ENCODE assay signal across 2 cellular contexts in the genomic region with DNA sequence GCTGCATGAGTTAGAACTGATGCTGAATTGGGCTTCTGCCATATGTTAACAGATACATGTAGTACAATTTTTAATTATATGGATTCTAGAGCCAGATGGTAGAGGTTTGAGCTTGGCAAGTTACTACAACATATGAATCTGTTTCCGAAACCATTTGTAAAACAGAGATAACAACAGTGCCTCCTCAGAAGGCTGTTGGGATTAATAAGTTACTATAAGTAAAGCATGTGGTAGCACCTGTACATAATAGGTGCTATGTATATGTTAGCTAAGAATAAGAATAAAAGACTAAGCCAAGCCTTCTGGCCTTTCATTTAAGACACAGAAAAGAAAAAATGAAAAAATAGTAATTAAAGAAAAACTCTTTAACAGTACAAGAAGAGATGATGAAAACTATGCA.
TF ChIP-seq lines count a peak whose summit lies in the region.

No MANE protein-coding gene starts in this region.

TF ChIP-seq in SK-N-SH, 30 proteins besides CTCF, POLR2A, EP300 and RAD21 (continued from another document):
- TF ChIP-seq, protein P1, sequence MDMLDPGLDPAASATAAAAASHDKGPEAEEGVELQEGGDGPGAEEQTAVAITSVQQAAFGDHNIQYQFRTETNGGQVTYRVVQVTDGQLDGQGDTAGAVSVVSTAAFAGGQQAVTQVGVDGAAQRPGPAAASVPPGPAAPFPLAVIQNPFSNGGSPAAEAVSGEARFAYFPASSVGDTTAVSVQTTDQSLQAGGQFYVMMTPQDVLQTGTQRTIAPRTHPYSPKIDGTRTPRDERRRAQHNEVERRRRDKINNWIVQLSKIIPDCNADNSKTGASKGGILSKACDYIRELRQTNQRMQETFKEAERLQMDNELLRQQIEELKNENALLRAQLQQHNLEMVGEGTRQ (IDR thresholded peaks at IDR 0.05; ENCODE audit: borderline replicate concordance, low read depth, low read length): no peak
- TF ChIP-seq TEAD4 (IDR thresholded peaks at IDR 0.05; ENCODE audit: borderline replicate concordance, insufficient read depth): no peak
- no peak for TF ChIP-seq GATA2 (CRISPR knock-in tag; IDR thresholded peaks at IDR 0.05)
- TF ChIP-seq FOXJ3 (CRISPR knock-in tag; IDR thresholded peaks at IDR 0.05): no peak
- TF ChIP-seq GABPA (IDR thresholded peaks at IDR 0.05; ENCODE audit: low read depth): no peak
- TF ChIP-seq SIN3A (IDR thresholded peaks at IDR 0.05; ENCODE audit: borderline replicate concordance, low read depth, low read length): no peak
- TF ChIP-seq MEF2A (IDR thresholded peaks at IDR 0.05; ENCODE audit: borderline replicate concordance, low read depth): no peak
- no peak for TF ChIP-seq YY1 (IDR thresholded peaks at IDR 0.05; ENCODE audit: low read depth)

TF ChIP-seq in SK-N-SH treated with all-trans-retinoic acid at 6 μM for 48 hours, 23 proteins besides CTCF, POLR2A, EP300 and RAD21 (continued from another document):
- TF ChIP-seq, protein P2, sequence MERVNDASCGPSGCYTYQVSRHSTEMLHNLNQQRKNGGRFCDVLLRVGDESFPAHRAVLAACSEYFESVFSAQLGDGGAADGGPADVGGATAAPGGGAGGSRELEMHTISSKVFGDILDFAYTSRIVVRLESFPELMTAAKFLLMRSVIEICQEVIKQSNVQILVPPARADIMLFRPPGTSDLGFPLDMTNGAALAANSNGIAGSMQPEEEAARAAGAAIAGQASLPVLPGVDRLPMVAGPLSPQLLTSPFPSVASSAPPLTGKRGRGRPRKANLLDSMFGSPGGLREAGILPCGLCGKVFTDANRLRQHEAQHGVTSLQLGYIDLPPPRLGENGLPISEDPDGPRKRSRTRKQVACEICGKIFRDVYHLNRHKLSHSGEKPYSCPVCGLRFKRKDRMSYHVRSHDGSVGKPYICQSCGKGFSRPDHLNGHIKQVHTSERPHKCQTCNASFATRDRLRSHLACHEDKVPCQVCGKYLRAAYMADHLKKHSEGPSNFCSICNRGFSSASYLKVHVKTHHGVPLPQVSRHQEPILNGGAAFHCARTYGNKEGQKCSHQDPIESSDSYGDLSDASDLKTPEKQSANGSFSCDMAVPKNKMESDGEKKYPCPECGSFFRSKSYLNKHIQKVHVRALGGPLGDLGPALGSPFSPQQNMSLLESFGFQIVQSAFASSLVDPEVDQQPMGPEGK (CRISPR knock-in tag; IDR thresholded peaks at IDR 0.05; ENCODE audit: borderline replicate concordance): no peak
- TF ChIP-seq ZC3H10 (CRISPR knock-in tag; IDR thresholded peaks at IDR 0.05): no peak
- TF ChIP-seq TOX (CRISPR knock-in tag; IDR thresholded peaks at IDR 0.05; ENCODE audit: borderline replicate concordance): no peak
- TF ChIP-seq, protein P3, sequence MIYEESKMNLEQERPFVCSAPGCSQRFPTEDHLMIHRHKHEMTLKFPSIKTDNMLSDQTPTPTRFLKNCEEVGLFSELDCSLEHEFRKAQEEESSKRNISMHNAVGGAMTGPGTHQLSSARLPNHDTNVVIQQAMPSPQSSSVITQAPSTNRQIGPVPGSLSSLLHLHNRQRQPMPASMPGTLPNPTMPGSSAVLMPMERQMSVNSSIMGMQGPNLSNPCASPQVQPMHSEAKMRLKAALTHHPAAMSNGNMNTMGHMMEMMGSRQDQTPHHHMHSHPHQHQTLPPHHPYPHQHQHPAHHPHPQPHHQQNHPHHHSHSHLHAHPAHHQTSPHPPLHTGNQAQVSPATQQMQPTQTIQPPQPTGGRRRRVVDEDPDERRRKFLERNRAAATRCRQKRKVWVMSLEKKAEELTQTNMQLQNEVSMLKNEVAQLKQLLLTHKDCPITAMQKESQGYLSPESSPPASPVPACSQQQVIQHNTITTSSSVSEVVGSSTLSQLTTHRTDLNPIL (CRISPR knock-in tag; IDR thresholded peaks at IDR 0.05; ENCODE audit: low read depth): no peak
- TF ChIP-seq ZNF565 (CRISPR knock-in tag; conservative IDR thresholded peaks at IDR 0.05; ENCODE audit: low read depth): no peak
- no peak for TF ChIP-seq ZNF8 (CRISPR knock-in tag; IDR thresholded peaks at IDR 0.05)
- TF ChIP-seq RARB (CRISPR knock-in tag; IDR thresholded peaks at IDR 0.05): no peak
- TF ChIP-seq, protein P4, sequence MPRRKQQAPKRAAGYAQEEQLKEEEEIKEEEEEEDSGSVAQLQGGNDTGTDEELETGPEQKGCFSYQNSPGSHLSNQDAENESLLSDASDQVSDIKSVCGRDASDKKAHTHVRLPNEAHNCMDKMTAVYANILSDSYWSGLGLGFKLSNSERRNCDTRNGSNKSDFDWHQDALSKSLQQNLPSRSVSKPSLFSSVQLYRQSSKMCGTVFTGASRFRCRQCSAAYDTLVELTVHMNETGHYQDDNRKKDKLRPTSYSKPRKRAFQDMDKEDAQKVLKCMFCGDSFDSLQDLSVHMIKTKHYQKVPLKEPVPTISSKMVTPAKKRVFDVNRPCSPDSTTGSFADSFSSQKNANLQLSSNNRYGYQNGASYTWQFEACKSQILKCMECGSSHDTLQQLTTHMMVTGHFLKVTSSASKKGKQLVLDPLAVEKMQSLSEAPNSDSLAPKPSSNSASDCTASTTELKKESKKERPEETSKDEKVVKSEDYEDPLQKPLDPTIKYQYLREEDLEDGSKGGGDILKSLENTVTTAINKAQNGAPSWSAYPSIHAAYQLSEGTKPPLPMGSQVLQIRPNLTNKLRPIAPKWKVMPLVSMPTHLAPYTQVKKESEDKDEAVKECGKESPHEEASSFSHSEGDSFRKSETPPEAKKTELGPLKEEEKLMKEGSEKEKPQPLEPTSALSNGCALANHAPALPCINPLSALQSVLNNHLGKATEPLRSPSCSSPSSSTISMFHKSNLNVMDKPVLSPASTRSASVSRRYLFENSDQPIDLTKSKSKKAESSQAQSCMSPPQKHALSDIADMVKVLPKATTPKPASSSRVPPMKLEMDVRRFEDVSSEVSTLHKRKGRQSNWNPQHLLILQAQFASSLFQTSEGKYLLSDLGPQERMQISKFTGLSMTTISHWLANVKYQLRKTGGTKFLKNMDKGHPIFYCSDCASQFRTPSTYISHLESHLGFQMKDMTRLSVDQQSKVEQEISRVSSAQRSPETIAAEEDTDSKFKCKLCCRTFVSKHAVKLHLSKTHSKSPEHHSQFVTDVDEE (CRISPR knock-in tag; IDR thresholded peaks at IDR 0.05): no peak
- TF ChIP-seq, protein P5, sequence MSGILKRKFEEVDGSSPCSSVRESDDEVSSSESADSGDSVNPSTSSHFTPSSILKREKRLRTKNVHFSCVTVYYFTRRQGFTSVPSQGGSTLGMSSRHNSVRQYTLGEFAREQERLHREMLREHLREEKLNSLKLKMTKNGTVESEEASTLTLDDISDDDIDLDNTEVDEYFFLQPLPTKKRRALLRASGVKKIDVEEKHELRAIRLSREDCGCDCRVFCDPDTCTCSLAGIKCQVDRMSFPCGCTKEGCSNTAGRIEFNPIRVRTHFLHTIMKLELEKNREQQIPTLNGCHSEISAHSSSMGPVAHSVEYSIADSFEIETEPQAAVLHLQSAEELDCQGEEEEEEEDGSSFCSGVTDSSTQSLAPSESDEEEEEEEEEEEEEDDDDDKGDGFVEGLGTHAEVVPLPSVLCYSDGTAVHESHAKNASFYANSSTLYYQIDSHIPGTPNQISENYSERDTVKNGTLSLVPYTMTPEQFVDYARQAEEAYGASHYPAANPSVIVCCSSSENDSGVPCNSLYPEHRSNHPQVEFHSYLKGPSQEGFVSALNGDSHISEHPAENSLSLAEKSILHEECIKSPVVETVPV (CRISPR knock-in tag; IDR thresholded peaks at IDR 0.05): no peak
- TF ChIP-seq OSR1 (CRISPR knock-in tag; IDR thresholded peaks at IDR 0.05): no peak
- TF ChIP-seq ZFP30 (CRISPR knock-in tag; IDR thresholded peaks at IDR 0.05): no peak
- TF ChIP-seq ZFP3 (CRISPR knock-in tag; IDR thresholded peaks at IDR 0.05): no peak
